ENCODE assay signal across 14 cellular contexts in the genomic region with DNA sequence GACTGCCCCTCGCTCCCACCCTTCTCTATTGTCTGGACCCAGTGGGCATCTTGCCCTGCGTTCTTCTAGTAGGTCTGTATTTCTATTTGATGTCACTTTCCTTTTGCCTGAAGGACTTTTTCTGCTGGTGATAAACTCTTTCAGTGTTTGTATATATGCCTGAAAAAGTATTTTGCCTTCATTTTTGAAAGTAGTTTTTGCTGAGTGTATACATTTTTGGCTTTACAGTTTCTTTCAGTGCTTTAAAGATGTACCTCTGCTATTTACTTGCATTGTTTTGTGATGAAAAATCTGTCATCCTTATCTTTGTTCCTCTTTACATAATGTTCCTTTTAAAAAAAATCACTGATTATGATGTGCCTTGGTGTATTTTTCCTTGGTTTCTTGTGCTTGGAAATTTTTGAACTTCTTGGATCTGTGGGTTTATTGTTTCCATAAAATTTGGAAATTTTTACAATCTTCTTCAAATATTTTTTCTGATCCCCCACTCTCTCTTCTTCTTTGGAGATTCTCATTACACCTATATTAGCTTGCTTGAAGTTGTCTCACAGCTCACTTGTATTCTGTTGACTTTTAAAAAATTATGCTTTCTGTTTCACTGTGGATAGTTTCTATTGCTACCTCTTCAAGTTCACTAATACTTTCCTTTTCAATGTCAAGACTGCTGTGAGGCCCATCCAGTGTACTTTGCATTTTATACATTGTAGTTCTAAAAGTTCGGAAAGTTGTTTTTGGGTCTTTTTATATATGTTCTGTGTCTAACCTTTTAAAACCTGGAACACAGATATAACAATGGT.
DNase-seq lines count a peak whose midpoint lies in the region; ATAC-seq and TF ChIP-seq lines count a peak whose summit lies in the region.
"Had no signal": no experiment of that assay in that cellular context is flagged by ENCODE, and none has a peak within 500 bp of the region (broad histone marks: within the 10 kb centered on the region; RNA-seq: fewer than 3 reads in every experiment).

No MANE protein-coding gene starts in this region.

- peaks cover 0 to under 1% (median 0%) of the 10 kb centered on the region in 4 donors for H3K4me1 ChIP-seq in transverse colon

- H3K36me3 ChIP-seq in transverse colon: peaks cover 2 to 87% (median 39%) of the 10 kb centered on the region in 4 donors

- TF ChIP-seq CTCF in transverse colon (IDR thresholded peaks at IDR 0.05) (no peak), dorsolateral prefrontal cortex (IDR thresholded peaks at IDR 0.05 in 54 of 56, conservative IDR thresholded peaks at IDR 0.05 in 2 of 56; ENCODE audit: low read depth in 1 of 56, partially characterized antibody in 56 of 56) (no peak)

- H3K27ac Mint-ChIP-seq in effector memory CD8-positive, alpha-beta T cell: peak overlapping the region; percentile 74 to 88
- H3K27ac Mint-ChIP-seq: GM23338, mesothelial cell of epicardium had no signal

- H3K27ac ChIP-seq in transverse colon: no peak overlapping the region
- H3K27ac ChIP-seq in dorsolateral prefrontal cortex: peak overlapping the region in 27 of 59 donors; percentile 4 to 67 (median 41)
- H3K27ac ChIP-seq: skin epidermis had no signal

- intact Hi-C loops in transverse colon (cut with DNase I; ENCODE audit: low total_unique reads) (loop anchor here (10.0 kb wide), 1 partner anchor 226 kb away; no protein-coding TSS in a partner anchor), dorsolateral prefrontal cortex (cut with DNase I) (no loop called here)

- no peak overlapping the region for H3K4me3 Mint-ChIP-seq in effector memory CD8-positive, alpha-beta T cell
- H3K4me3 Mint-ChIP-seq: GM23338, mesothelial cell of epicardium had no signal

- no peaks in the 10 kb centered on the region for H3K9me3 Mint-ChIP-seq in effector memory CD8-positive, alpha-beta T cell
- H3K9me3 Mint-ChIP-seq: GM23338, mesothelial cell of epicardium had no signal

- WGBS in transverse colon (ENCODE audit: low coverage in 1 of 2), 2 donors: 83 to 99% methylated on average over 1 to 3 of the region's 3 CpGs

- no peaks in the 10 kb centered on the region for H3K9me3 ChIP-seq in transverse colon

- DNase-seq in effector memory CD8-positive, alpha-beta T cell: no peak
- DNase-seq in transverse colon: no peak
- no peak for DNase-seq in dorsolateral prefrontal cortex
- DNase-seq in NOMO-1 (lab: John Stamatoyannopoulos, UW; ENCODE audit: unreplicated experiment in 2 of 2): no peak
- DNase-seq: DMS53; foreskin fibroblast; stimulated activated naive CD4-positive, alpha-beta T cell treated with Interleukin-2 at 50 U/mL for 16 hours had no signal

- peak; percentile 91 for ATAC-seq in GM18867 (IDR thresholded peaks at IDR 0.05; ENCODE audit: unreplicated experiment)
- peak; percentile 84 for ATAC-seq in GM21447 (IDR thresholded peaks at IDR 0.05; ENCODE audit: unreplicated experiment)
- peak; percentile 64 for ATAC-seq in HG03135 (IDR thresholded peaks at IDR 0.05; ENCODE audit: unreplicated experiment)
- peak; percentile 10 for ATAC-seq in effector memory CD8-positive, alpha-beta T cell (replicated peaks)
- ATAC-seq in HG03439 (IDR thresholded peaks at IDR 0.05; ENCODE audit: unreplicated experiment): no peak
- ATAC-seq: GM23338 had no signal

- H3K27me3 ChIP-seq in transverse colon (no peaks in the 10 kb centered on the region), dorsolateral prefrontal cortex (no peaks in the 10 kb centered on the region)

- peaks cover 48 to 58% of the 10 kb centered on the region in 2 donors for H3K4me1 Mint-ChIP-seq in effector memory CD8-positive, alpha-beta T cell (ENCODE audit: low read depth in 2 of 2)
- H3K4me1 Mint-ChIP-seq: GM23338, mesothelial cell of epicardium had no signal

- in situ Hi-C loops in transverse colon (cut with MboI; ENCODE audit: low pct_ligation_motif_present in 1 of 4, low pct_unique_long_range_greater_than_20kb in 1 of 4, low sequenced_read_pairs in 3 of 4): loop anchor here in 1 of 4 donors (10.0 kb wide), 1 partner anchor 1104 kb away; no protein-coding TSS in a partner anchor

- no peak overlapping the region for H3K4me3 ChIP-seq in transverse colon
- H3K4me3 ChIP-seq in dorsolateral prefrontal cortex: no peak overlapping the region
- H3K4me3 ChIP-seq: GM23338, skin epidermis had no signal

- no peak for TF ChIP-seq POLR2A in transverse colon (IDR thresholded peaks at IDR 0.05)

- H3K27me3 Mint-ChIP-seq in effector memory CD8-positive, alpha-beta T cell: no peaks in the 10 kb centered on the region

- TF ChIP-seq EP300 in transverse colon (IDR thresholded peaks at IDR 0.05; ENCODE audit: low read depth): no peak

- peaks cover 98% of the 10 kb centered on the region for H3K36me3 Mint-ChIP-seq in effector memory CD8-positive, alpha-beta T cell (ENCODE audit: insufficient read depth)
